Comparison of ENCODE assay signal across 8 cellular contexts in the genomic region with DNA sequence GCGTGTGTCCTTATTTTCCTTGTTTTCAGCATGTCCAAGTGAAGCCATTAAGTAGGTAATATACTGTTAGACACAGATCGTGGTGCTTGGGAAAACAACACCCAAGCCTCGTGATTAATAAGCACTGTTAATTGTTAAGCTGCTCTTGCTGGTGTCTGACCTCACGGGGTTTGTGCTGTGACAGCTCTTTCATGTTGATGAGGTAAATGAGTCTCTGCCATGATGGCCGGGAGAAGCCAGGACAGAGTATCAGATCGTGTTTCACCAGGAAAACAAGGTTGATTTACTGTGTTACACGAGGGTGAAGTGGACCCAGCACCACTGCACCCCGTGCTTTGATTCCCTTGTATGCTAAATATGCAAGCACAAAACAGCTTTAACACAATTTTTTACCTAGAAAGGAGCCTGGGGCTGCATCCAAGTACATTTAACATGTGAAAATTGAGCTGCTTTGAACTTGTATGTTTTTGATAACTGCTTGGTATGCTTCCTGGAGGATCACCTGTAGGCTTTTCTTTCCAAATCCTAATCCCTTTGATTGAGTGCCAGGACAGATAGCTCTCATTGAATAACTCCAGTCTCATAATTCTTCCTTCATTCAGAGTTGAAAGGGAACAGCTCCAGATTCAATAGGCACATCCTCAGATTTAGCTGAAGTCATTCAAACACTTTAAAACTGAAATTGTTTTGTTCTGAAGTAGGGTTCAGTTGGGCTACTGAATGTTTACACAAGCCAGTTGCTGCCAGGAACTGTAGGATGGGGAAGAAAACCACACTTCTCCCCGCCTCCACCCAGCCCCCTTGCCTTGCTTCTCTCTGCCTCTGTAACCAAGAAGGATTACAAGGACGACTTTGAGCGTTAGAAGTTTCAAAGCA.
DNase-seq lines count a peak whose midpoint lies in the region; ATAC-seq and TF ChIP-seq lines count a peak whose summit lies in the region.

No MANE protein-coding gene starts in this region.

- H3K36me3 Mint-ChIP-seq in endodermal cell (ENCODE audit: low read depth) (no peaks in the 10 kb centered on the region), T-cell (peaks cover 41% of the 10 kb centered on the region)

- H3K9ac ChIP-seq in endodermal cell (ENCODE audit: extremely low read depth, low read length, poor library complexity, severe bottlenecking), result no peak overlapping the region

- H3K9me3 Mint-ChIP-seq in endodermal cell, result no peaks in the 10 kb centered on the region
- H3K9me3 Mint-ChIP-seq in T-cell, result peaks cover 0 to 2% (median 0%) of the 10 kb centered on the region in 3 donors

- DNase-seq in NCI-H2107 treated with DMSO at 0.1 percent for 48 hours (lab: John Stamatoyannopoulos, UW; ENCODE audit: unreplicated experiment) (peak; percentile 46), endodermal cell (peak; percentile 57), prostate gland (ENCODE audit: low spot score) (peak; percentile 51), NCI-H524 (lab: John Stamatoyannopoulos, UW) (no peak), T-cell (no peak)
- DNase-seq in activated CD8-positive, alpha-beta memory T cell treated with anti-CD3 and anti-CD28 coated beads, Interleukin-2, amount 50 U/mL, for 48 hours, result no peak

- H3K4me3 Mint-ChIP-seq in endodermal cell (no peak overlapping the region), T-cell (no peak overlapping the region)

- intact Hi-C loops in prostate gland (cut with DNase I), result no loop called here

- POLR2A ChIA-PET in HEK293 (lab: Yijun Ruan, JAX) (no interaction called here), T-cell (lab: Charles Lee) (no interaction called here)

- TF ChIP-seq CTCF in HEK293 (tag by site-specific recombination; IDR thresholded peaks at IDR 0.05), result no peak
- TF ChIP-seq CTCF in endodermal cell (conservative IDR thresholded peaks at IDR 0.05), result no peak
- TF ChIP-seq CTCF in prostate gland (IDR thresholded peaks at IDR 0.05), result no peak

- H3K4me1 ChIP-seq in HEK293 (ENCODE audit: control insufficient read depth, insufficient read depth, low read length) (peaks cover 13% of the 10 kb centered on the region), endodermal cell (ENCODE audit: control insufficient read depth, insufficient read depth, low read length) (peaks cover 15% of the 10 kb centered on the region), prostate gland (replicated peaks) (peaks cover 7% of the 10 kb centered on the region)

- H3K27me3 ChIP-seq in endodermal cell (ENCODE audit: control insufficient read depth, insufficient read depth, low read length, poor library complexity, severe bottlenecking) (no peaks in the 10 kb centered on the region), prostate gland (replicated peaks; ENCODE audit: insufficient read depth) (no peaks in the 10 kb centered on the region)

- TF ChIP-seq POLR2A in prostate gland (IDR thresholded peaks at IDR 0.05), result no peak

- H3K27ac Mint-ChIP-seq in endodermal cell (no peak overlapping the region), T-cell (no peak overlapping the region)

- H3K9me3 ChIP-seq in HEK293 (ENCODE audit: control insufficient read depth, insufficient read depth, low read depth, low read length) (no peaks in the 10 kb centered on the region), endodermal cell (ENCODE audit: control insufficient read depth, low read length) (no peaks in the 10 kb centered on the region), prostate gland (no peaks in the 10 kb centered on the region)

- H3K36me3 ChIP-seq in HEK293 (ENCODE audit: control insufficient read depth in 2 of 2, insufficient read depth in 1 of 2, low read length in 2 of 2), result no peaks in the 10 kb centered on the region
- H3K36me3 ChIP-seq in endodermal cell (ENCODE audit: control insufficient read depth, insufficient read depth, low read length), result no peaks in the 10 kb centered on the region
- no peaks in the 10 kb centered on the region for H3K36me3 ChIP-seq in prostate gland

- H3K4me3 ChIP-seq in HEK293 (ENCODE audit: low read depth, low read length) (no peak overlapping the region), endodermal cell (ENCODE audit: low read length) (peak overlapping the region; percentile 8), prostate gland (no peak overlapping the region)

- peaks cover 22% of the 10 kb centered on the region for H3K4me1 Mint-ChIP-seq in endodermal cell
- peaks cover 8 to 23% (median 10%) of the 10 kb centered on the region in 3 donors for H3K4me1 Mint-ChIP-seq in T-cell

- H3K27me3 Mint-ChIP-seq in endodermal cell (ENCODE audit: insufficient read depth) (no peaks in the 10 kb centered on the region), T-cell (no peaks in the 10 kb centered on the region)

- H3K27ac ChIP-seq in HEK293 (ENCODE audit: extremely low read depth, low read depth, low read length), result peak overlapping the region; percentile 59; the same call in 1 of the 2 replicates
- peak overlapping the region; percentile 21 for H3K27ac ChIP-seq in endodermal cell (ENCODE audit: low read depth, low read length)
- H3K27ac ChIP-seq in prostate gland, result peak overlapping the region; percentile 27 to 56

- WGBS in endodermal cell (ENCODE audit: insufficient coverage in 1 of 2, insufficient read length in 1 of 2), 2 experiments, result 39 to 49% methylated on average over 4 to 11 of the region's 11 CpGs
- 16% methylated on average over 11 of the region's 11 CpGs for WGBS in prostate gland

- CTCF ChIA-PET in HEK293 (lab: Yijun Ruan, JAX) (no interaction called here), T-cell (lab: Charles Lee) (no interaction called here)

- ATAC-seq in T-cell (replicated peaks in 1 of 4), result no peak
- ATAC-seq in HG03175 (IDR thresholded peaks at IDR 0.05; ENCODE audit: unreplicated experiment), result no peak

TF ChIP-seq in HEK293, 187 proteins besides CTCF, POLR2A, EP300 and RAD21 (continues in another document):
- TF ChIP-seq ZNF785 (tag by site-specific recombination; IDR thresholded peaks at IDR 0.05) (no peak), IKZF3 (tag by site-specific recombination; IDR thresholded peaks at IDR 0.05) (peak; percentile 79), MYNN (tag by site-specific recombination; IDR thresholded peaks at IDR 0.05; ENCODE audit: borderline replicate concordance) (0 out of 2 replicates have a peak, but pooled peaks have one; percentile 36), ZNF658 (tag by site-specific recombination; IDR thresholded peaks at IDR 0.05) (no peak), ZNF473 (tag by site-specific recombination; IDR thresholded peaks at IDR 0.05) (no peak), SP3 (tag by site-specific recombination; IDR thresholded peaks at IDR 0.05) (no peak), ZNF768 (tag by site-specific recombination; IDR thresholded peaks at IDR 0.05) (no peak)
- TF ChIP-seq, protein P1, sequence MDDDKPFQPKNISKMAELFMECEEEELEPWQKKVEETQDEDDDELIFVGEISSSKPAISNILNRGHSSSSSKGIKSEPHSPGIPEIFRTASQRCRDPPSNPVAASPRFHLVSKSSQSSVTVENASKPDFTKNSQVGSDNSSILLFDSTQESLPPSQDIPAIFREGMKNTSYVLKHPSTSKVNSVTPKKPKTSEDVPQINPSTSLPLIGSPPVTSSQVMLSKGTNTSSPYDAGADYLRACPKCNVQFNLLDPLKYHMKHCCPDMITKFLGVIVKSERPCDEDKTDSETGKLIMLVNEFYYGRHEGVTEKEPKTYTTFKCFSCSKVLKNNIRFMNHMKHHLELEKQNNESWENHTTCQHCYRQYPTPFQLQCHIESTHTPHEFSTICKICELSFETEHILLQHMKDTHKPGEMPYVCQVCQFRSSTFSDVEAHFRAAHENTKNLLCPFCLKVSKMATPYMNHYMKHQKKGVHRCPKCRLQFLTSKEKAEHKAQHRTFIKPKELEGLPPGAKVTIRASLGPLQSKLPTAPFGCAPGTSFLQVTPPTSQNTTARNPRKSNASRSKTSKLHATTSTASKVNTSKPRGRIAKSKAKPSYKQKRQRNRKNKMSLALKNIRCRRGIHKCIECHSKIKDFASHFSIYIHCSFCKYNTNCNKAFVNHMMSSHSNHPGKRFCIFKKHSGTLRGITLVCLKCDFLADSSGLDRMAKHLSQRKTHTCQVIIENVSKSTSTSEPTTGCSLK (tag by site-specific recombination; IDR thresholded peaks at IDR 0.05), result no peak
- TF ChIP-seq, protein P2, sequence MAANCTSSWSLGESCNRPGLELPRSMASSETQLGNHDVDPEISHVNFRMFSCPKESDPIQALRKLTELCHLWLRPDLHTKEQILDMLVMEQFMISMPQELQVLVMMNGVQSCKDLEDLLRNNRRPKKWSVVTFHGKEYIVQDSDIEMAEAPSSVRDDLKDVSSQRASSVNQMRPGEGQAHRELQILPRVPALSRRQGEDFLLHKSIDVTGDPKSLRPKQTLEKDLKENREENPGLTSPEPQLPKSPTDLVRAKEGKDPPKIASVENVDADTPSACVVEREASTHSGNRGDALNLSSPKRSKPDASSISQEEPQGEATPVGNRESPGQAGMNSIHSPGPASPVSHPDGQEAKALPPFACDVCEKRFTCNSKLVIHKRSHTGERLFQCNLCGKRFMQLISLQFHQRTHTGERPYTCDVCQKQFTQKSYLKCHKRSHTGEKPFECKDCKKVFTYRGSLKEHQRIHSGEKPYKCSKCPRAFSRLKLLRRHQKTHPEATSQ (tag by site-specific recombination; IDR thresholded peaks at IDR 0.05), result no peak
- TF ChIP-seq, protein P3, sequence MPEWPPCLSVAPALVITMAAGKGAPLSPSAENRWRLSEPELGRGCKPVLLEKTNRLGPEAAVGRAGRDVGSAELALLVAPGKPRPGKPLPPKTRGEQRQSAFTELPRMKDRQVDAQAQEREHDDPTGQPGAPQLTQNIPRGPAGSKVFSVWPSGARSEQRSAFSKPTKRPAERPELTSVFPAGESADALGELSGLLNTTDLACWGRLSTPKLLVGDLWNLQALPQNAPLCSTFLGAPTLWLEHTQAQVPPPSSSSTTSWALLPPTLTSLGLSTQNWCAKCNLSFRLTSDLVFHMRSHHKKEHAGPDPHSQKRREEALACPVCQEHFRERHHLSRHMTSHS (tag by site-specific recombination; IDR thresholded peaks at IDR 0.05), result no peak
- TF ChIP-seq, protein P4, sequence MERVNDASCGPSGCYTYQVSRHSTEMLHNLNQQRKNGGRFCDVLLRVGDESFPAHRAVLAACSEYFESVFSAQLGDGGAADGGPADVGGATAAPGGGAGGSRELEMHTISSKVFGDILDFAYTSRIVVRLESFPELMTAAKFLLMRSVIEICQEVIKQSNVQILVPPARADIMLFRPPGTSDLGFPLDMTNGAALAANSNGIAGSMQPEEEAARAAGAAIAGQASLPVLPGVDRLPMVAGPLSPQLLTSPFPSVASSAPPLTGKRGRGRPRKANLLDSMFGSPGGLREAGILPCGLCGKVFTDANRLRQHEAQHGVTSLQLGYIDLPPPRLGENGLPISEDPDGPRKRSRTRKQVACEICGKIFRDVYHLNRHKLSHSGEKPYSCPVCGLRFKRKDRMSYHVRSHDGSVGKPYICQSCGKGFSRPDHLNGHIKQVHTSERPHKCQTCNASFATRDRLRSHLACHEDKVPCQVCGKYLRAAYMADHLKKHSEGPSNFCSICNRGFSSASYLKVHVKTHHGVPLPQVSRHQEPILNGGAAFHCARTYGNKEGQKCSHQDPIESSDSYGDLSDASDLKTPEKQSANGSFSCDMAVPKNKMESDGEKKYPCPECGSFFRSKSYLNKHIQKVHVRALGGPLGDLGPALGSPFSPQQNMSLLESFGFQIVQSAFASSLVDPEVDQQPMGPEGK (tag by site-specific recombination; IDR thresholded peaks at IDR 0.05), result peak; percentile 10; the same call in 1 of the 2 replicates

Comparison
In these comparisons a context has a peak if more than half of its experiments do, and no peak if none do; other contexts are left out.
1. DNase-seq: peak in NCI-H2107 treated with DMSO at 0.1 percent for 48 hours (single experiment), endodermal cell (single experiment) and prostate gland (single experiment); none in NCI-H524 (0 of 2), activated CD8-positive, alpha-beta memory T cell treated with anti-CD3 and anti-CD28 coated beads, Interleukin-2, amount 50 U/mL, for 48 hours (single experiment) and T-cell (0 of 34).
2. Peak in every context shown above with its lines, with median percentiles within 50 percentile points of each other: H3K27ac ChIP-seq.